In genomic region chr11:70501026-70501901, GRCh38 we compare ENCODE assay signal across 13 cellular contexts.
A peak's percentile ranks its signal among the peaks of the same experiment; 100 is the strongest.
DNase-seq lines count a peak whose midpoint lies in the region; TF ChIP-seq lines count a peak whose summit lies in the region.
"Had no signal": no experiment of that assay in that cellular context is flagged by ENCODE, and none has a peak within 500 bp of the region (broad histone marks: within the 10 kb centered on the region; RNA-seq: fewer than 3 reads in every experiment).

No MANE protein-coding gene starts in this region.

- CTCF ChIA-PET in HEK293 (lab: Yijun Ruan, JAX) = no interaction called here

- no peaks in the 10 kb centered on the region for H3K4me1 ChIP-seq in HEK293 (ENCODE audit: control insufficient read depth, insufficient read depth, low read length)
- H3K4me1 ChIP-seq: adrenal gland had no signal

- H3K9me3 Mint-ChIP-seq in activated T-helper 1 cell treated with anti-CD3 and anti-CD28 coated beads, Interleukin-12 subunit alpha, Interleukin-12 subunit beta, Interleukin-2, Interleukin-4 antibody, amounts not matched to agents 30 ng/mL and 10 ng/mL and 1 ng/mL, durations not matched to agents 14 hours and 24 hours and 36 hours = no peaks in the 10 kb centered on the region

- no peak overlapping the region for H3K4me3 Mint-ChIP-seq in activated T-helper 1 cell treated with anti-CD3 and anti-CD28 coated beads, Interleukin-12 subunit alpha, Interleukin-12 subunit beta, Interleukin-2, Interleukin-4 antibody, amounts not matched to agents 30 ng/mL and 10 ng/mL and 1 ng/mL, durations not matched to agents 14 hours and 24 hours and 36 hours

- no peak overlapping the region for H3K27ac ChIP-seq in HEK293 (ENCODE audit: extremely low read depth, low read depth, low read length)

- H3K36me3 Mint-ChIP-seq in activated T-helper 1 cell treated with anti-CD3 and anti-CD28 coated beads, Interleukin-12 subunit alpha, Interleukin-12 subunit beta, Interleukin-2, Interleukin-4 antibody, amounts not matched to agents 30 ng/mL and 10 ng/mL and 1 ng/mL, durations not matched to agents 14 hours and 24 hours and 36 hours (ENCODE audit: low read depth) = no peaks in the 10 kb centered on the region

- no peak overlapping the region for H3K4me3 ChIP-seq in AG10803 (ENCODE audit: low read length)
- no peak overlapping the region for H3K4me3 ChIP-seq in HEK293 (ENCODE audit: low read depth, low read length)
- H3K4me3 ChIP-seq: adrenal gland, GM12878 had no signal

- POLR2A ChIA-PET in HEK293 (lab: Yijun Ruan, JAX) = no interaction called here

- no peak overlapping the region for H3K27ac Mint-ChIP-seq in activated T-helper 1 cell treated with anti-CD3 and anti-CD28 coated beads, Interleukin-12 subunit alpha, Interleukin-12 subunit beta, Interleukin-2, Interleukin-4 antibody, amounts not matched to agents 30 ng/mL and 10 ng/mL and 1 ng/mL, durations not matched to agents 14 hours and 24 hours and 36 hours

- DNase-seq in AG10803 (ENCODE audit: low read depth) (peak; percentile 16), cerebellar cortex (ENCODE audit: low spot score) (peak; percentile 43), medulla oblongata (ENCODE audit: extremely low spot score) (peak; percentile 58), DMS53 (lab: John Stamatoyannopoulos, UW) (no peak), COLO668 (lab: John Stamatoyannopoulos, UW; ENCODE audit: unreplicated experiment) (no peak), inferior parietal cortex (ENCODE audit: extremely low spot score) (no peak)
- no peak for DNase-seq in activated T-helper 1 cell treated with anti-CD3 and anti-CD28 coated beads, Interleukin-12 subunit alpha, Interleukin-12 subunit beta, Interleukin-2, Interleukin-4 antibody, amounts not matched to agents 30 ng/mL and 10 ng/mL and 1 ng/mL, durations not matched to agents 14 hours and 24 hours and 36 hours (ENCODE audit: low spot score)
- DNase-seq: DND-41, NCI-H1694 treated with DMSO at 0.1 percent for 48 hours, SIG-M5 had no signal

- intact Hi-C loops in activated T-helper 1 cell treated with anti-CD3 and anti-CD28 coated beads, Interleukin-12 subunit alpha, Interleukin-12 subunit beta, Interleukin-2, Interleukin-4 antibody, amounts not matched to agents 30 ng/mL and 10 ng/mL and 1 ng/mL, durations not matched to agents 14 hours and 24 hours and 36 hours (cut with micrococcal nuclease) = no loop called here

- TF ChIP-seq CTCF in AG10803 (conservative IDR thresholded peaks at IDR 0.05; ENCODE audit: low read length) (no peak), HEK293 (tag by site-specific recombination; IDR thresholded peaks at IDR 0.05) (no peak)

- no peaks in the 10 kb centered on the region for H3K27me3 Mint-ChIP-seq in activated T-helper 1 cell treated with anti-CD3 and anti-CD28 coated beads, Interleukin-12 subunit alpha, Interleukin-12 subunit beta, Interleukin-2, Interleukin-4 antibody, amounts not matched to agents 30 ng/mL and 10 ng/mL and 1 ng/mL, durations not matched to agents 14 hours and 24 hours and 36 hours (ENCODE audit: insufficient read depth)

- no peaks in the 10 kb centered on the region for H3K36me3 ChIP-seq in HEK293 (ENCODE audit: control insufficient read depth in 2 of 2, insufficient read depth in 1 of 2, low read length in 2 of 2)
- H3K36me3 ChIP-seq: adrenal gland had no signal

- H3K9me3 ChIP-seq in HEK293 (ENCODE audit: control insufficient read depth, insufficient read depth, low read depth, low read length) = no peaks in the 10 kb centered on the region
- H3K9me3 ChIP-seq: adrenal gland had no signal

- H3K4me1 Mint-ChIP-seq in activated T-helper 1 cell treated with anti-CD3 and anti-CD28 coated beads, Interleukin-12 subunit alpha, Interleukin-12 subunit beta, Interleukin-2, Interleukin-4 antibody, amounts not matched to agents 30 ng/mL and 10 ng/mL and 1 ng/mL, durations not matched to agents 14 hours and 24 hours and 36 hours (ENCODE audit: low read depth) = no peaks in the 10 kb centered on the region

TF ChIP-seq in HEK293, 187 proteins besides CTCF, POLR2A, EP300 and RAD21:
- TF ChIP-seq ZNF561 (tag by site-specific recombination; IDR thresholded peaks at IDR 0.05; ENCODE audit: borderline replicate concordance) = no peak
- TF ChIP-seq ZNF549 (tag by site-specific recombination; IDR thresholded peaks at IDR 0.05) = no peak
- 0 out of 2 replicates have a peak, but pooled peaks have one; percentile 23 for TF ChIP-seq ATF2 (tag by site-specific recombination; IDR thresholded peaks at IDR 0.05; ENCODE audit: low read depth)

Comparison
In these comparisons a context has a peak if more than half of its experiments do, and no peak if none do; other contexts are left out.
1. DNase-seq: peak in AG10803 (single experiment), cerebellar cortex (single experiment) and medulla oblongata (single experiment); none in activated T-helper 1 cell treated with anti-CD3 and anti-CD28 coated beads, Interleukin-12 subunit alpha, Interleukin-12 subunit beta, Interleukin-2, Interleukin-4 antibody, amounts not matched to agents 30 ng/mL and 10 ng/mL and 1 ng/mL, durations not matched to agents 14 hours and 24 hours and 36 hours (single experiment), DMS53 (single experiment), COLO668 (single experiment) and inferior parietal cortex (single experiment).